8 cellular contexts compared by ENCODE assay signal in genomic region chr11:11841605-11842425, GRCh38. TPM values are rescaled to one million over a fixed set of nuclear protein-coding genes. Genes with fewer than 3 reads are reported as not detected.
DNase-seq lines count a peak whose midpoint lies in the region; ATAC-seq, FAIRE-seq and TF ChIP-seq lines count a peak whose summit lies in the region.

TSS of gene USP47 (plus strand) at chr11:11841972. CDS start at chr11:11842186, 214 bp downstream.

- BruUV-seq in endothelial cell of umbilical vein (replicated peaks; lab: Mats Ljungman, UMichigan), result no TSS peak

- H3K4me1 ChIP-seq in HUES48 (ENCODE audit: control insufficient read depth, insufficient read depth, low read length) (peaks cover 38% of the 10 kb centered on the region), NT2/D1 (ENCODE audit: insufficient read depth, insufficient read length) (no peaks in the 10 kb centered on the region), endothelial cell of umbilical vein (ENCODE audit: control insufficient read depth, extremely low read depth, insufficient read depth, low read length) (peaks cover 22% of the 10 kb centered on the region)

- peak; percentile 97 for TF ChIP-seq POLR2A in endothelial cell of umbilical vein (IDR thresholded peaks at IDR 0.05; ENCODE audit: low read depth, low read length)

- no peaks in the 10 kb centered on the region for H3K9me3 ChIP-seq in HUES48 (ENCODE audit: control insufficient read depth, insufficient read depth, low read length)
- no peaks in the 10 kb centered on the region for H3K9me3 ChIP-seq in NT2/D1 (ENCODE audit: insufficient read depth, low read length)
- H3K9me3 ChIP-seq in endothelial cell of umbilical vein (replicated peaks; ENCODE audit: control insufficient read depth, insufficient read depth, low read length), result no peaks in the 10 kb centered on the region

- intact Hi-C loops in endothelial cell of umbilical vein (cut with micrococcal nuclease), result loop anchor here (1.0 to 5.0 kb wide), 6 partner anchors 19 to 910 kb away; no protein-coding TSS in a partner anchor

- DNase-seq in DMS 273 (lab: John Stamatoyannopoulos, UW; ENCODE audit: unreplicated experiment) (peak; percentile 91), NT2/D1 (ENCODE audit: low read depth, low spot score) (peak; percentile 73), endothelial cell of umbilical vein (ENCODE audit: low read depth, low spot score) (peak; percentile 87), midbrain (lab: John Stamatoyannopoulos, UW) (peak; percentile 87)
- peak; percentile 90 for DNase-seq in activated CD8-positive, alpha-beta memory T cell treated with anti-CD3 and anti-CD28 coated beads, Interleukin-2, amount 50 U/mL, for 1 hour (ENCODE audit: extremely low read depth)
- DNase-seq in stimulated activated CD8-positive, alpha-beta memory T cell treated with anti-CD3 and anti-CD28 coated beads, Interleukin-2, amount 100 ng/mL, for 1 hour (ENCODE audit: low read depth in 2 of 2), result peak; percentile 90 to 92

- H3K9ac ChIP-seq in HUES48 (ENCODE audit: low read depth, low read length), result peak within 1 kb of the TSS; percentile 89
- peak within 1 kb of the TSS; percentile 90 for H3K9ac ChIP-seq in NT2/D1 (ENCODE audit: insufficient read length, low read depth)
- peak within 1 kb of the TSS; percentile 96 for H3K9ac ChIP-seq in endothelial cell of umbilical vein (replicated peaks; ENCODE audit: extremely low read depth, insufficient read depth, low read length)

- H3K36me3 ChIP-seq in HUES48 (ENCODE audit: control insufficient read depth, insufficient read depth, low read length), result no peaks in the 10 kb centered on the region
- H3K36me3 ChIP-seq in NT2/D1 (ENCODE audit: insufficient read depth, insufficient read length, low read length), result no peaks in the 10 kb centered on the region
- no peaks in the 10 kb centered on the region for H3K36me3 ChIP-seq in endothelial cell of umbilical vein (ENCODE audit: control insufficient read depth in 2 of 2, extremely low read depth in 1 of 2, insufficient read depth in 2 of 2, low read length in 2 of 2)

- H3K79me2 ChIP-seq in endothelial cell of umbilical vein (ENCODE audit: control insufficient read depth, insufficient read depth, low read length), result peaks cover 49% of the 10 kb centered on the region

- peak; percentile 44 to 55 for TF ChIP-seq CTCF in endothelial cell of umbilical vein (IDR thresholded peaks at IDR 0.05; ENCODE audit: extremely low read depth in 1 of 2, insufficient read depth in 1 of 2, low read depth in 1 of 2, low read length in 2 of 2)

- ATAC-seq in GM21423 (IDR thresholded peaks at IDR 0.05; ENCODE audit: unreplicated experiment), result peak; percentile 71

- CTCF ChIA-PET in endothelial cell of umbilical vein (lab: Charles Lee), result interaction anchor here (0.6 to 3.0 kb wide), 9 partner anchors 9 to 560 kb away, joined by 3 to 11 read pairs (median 3); no protein-coding TSS in a partner anchor

- POLR2A ChIA-PET in endothelial cell of umbilical vein (lab: Charles Lee), result interaction anchor here (0.6 to 1.8 kb wide), 3 partner anchors 83 to 1517 kb away, joined by 4 read pairs; partner anchors contain the start of gene EIF4G2

- dilution Hi-C loops in endothelial cell of umbilical vein (cut with MboI; ENCODE audit: extremely low pct_ligation_motif_present, low sequenced_read_pairs), result no loop called here

- H3K27ac ChIP-seq in HUES48 (ENCODE audit: low read depth, low read length), result peak within 1 kb of the TSS; percentile 96
- peak within 1 kb of the TSS; percentile 95 for H3K27ac ChIP-seq in endothelial cell of umbilical vein (ENCODE audit: insufficient read depth, low read depth, low read length)

- peak within 1 kb of the TSS; percentile 88 for H2AFZ ChIP-seq in endothelial cell of umbilical vein (ENCODE audit: low read depth, low read length)

- FAIRE-seq in endothelial cell of umbilical vein (lab: Jason Lieb, UNC), result peak; percentile 44

- no peaks in the 10 kb centered on the region for H4K20me1 ChIP-seq in endothelial cell of umbilical vein (replicated peaks; ENCODE audit: control insufficient read depth, extremely low read depth, insufficient read depth, low read length)

- no peaks in the 10 kb centered on the region for H3K9me1 ChIP-seq in endothelial cell of umbilical vein (replicated peaks; ENCODE audit: control insufficient read depth, extremely low read depth, insufficient read depth, low read length)

- peak within 1 kb of the TSS; percentile 95 for H3K4me2 ChIP-seq in endothelial cell of umbilical vein (ENCODE audit: insufficient read depth, low read length)

- H3K4me3 ChIP-seq in HUES48 (ENCODE audit: low read depth, low read length), result peak within 1 kb of the TSS; percentile 96
- peak within 1 kb of the TSS; percentile 81 for H3K4me3 ChIP-seq in NT2/D1 (ENCODE audit: insufficient read length, low read depth)
- peak within 1 kb of the TSS; percentile 81 to 97 (median 86) for H3K4me3 ChIP-seq in endothelial cell of umbilical vein (replicated peaks in 1 of 3; ENCODE audit: insufficient read depth in 1 of 3, low read depth in 1 of 3, low read length in 3 of 3)

- H3K27me3 ChIP-seq in HUES48 (ENCODE audit: control insufficient read depth, insufficient read depth, low read length) (no peaks in the 10 kb centered on the region), NT2/D1 (ENCODE audit: insufficient read depth, insufficient read length) (no peaks in the 10 kb centered on the region), endothelial cell of umbilical vein (ENCODE audit: control insufficient read depth in 2 of 2, insufficient read depth in 2 of 2, low read length in 2 of 2) (no peaks in the 10 kb centered on the region)

TF ChIP-seq in endothelial cell of umbilical vein, 7 proteins besides CTCF, POLR2A, EP300 and RAD21:
- TF ChIP-seq POLR2AphosphoS5 (IDR thresholded peaks at IDR 0.05; ENCODE audit: insufficient read depth, low read depth, low read length), result peak; percentile 91
- TF ChIP-seq, protein P1, sequence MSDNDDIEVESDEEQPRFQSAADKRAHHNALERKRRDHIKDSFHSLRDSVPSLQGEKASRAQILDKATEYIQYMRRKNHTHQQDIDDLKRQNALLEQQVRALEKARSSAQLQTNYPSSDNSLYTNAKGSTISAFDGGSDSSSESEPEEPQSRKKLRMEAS (IDR thresholded peaks at IDR 0.05; ENCODE audit: insufficient read depth, insufficient read length), result no peak
- TF ChIP-seq MYC (IDR thresholded peaks at IDR 0.05; ENCODE audit: low read depth, low read length), result no peak
- no peak for TF ChIP-seq JUN (IDR thresholded peaks at IDR 0.05; ENCODE audit: borderline replicate concordance, insufficient read depth, insufficient read length, low read depth)
- TF ChIP-seq EZH2 (IDR thresholded peaks at IDR 0.05; ENCODE audit: borderline replicate concordance, low read depth, low read length, severe bottlenecking), result peak; percentile 34
- no peak for TF ChIP-seq GATA2 (IDR thresholded peaks at IDR 0.05; ENCODE audit: insufficient read depth, insufficient read length, low read depth, low read length)
- TF ChIP-seq FOS (IDR thresholded peaks at IDR 0.05; ENCODE audit: borderline replicate concordance, insufficient read depth, low read length), result no peak

RNA-seq across cellular contexts. Expression of gene USP47, which starts in this region (rescaled TPM):
- total RNA-seq in endothelial cell of umbilical vein, result 38.0 and 41.5 TPM in 2 replicates
- 5.2 and 7.8 TPM in 2 replicates for polyA plus RNA-seq in endothelial cell of umbilical vein
- polyA plus RNA-seq in endothelial cell of umbilical vein (2011; cell fraction: cytosol; rRNA removed), result 10.5 and 11.2 TPM in 2 replicates
- 43.5 and 47.1 TPM in 2 replicates for polyA plus RNA-seq in endothelial cell of umbilical vein (2011; cell fraction: nucleus; rRNA removed)
- polyA plus RNA-seq in endothelial cell of umbilical vein (2012), result 31.4 and 38.9 TPM in 2 replicates
- polyA minus RNA-seq in endothelial cell of umbilical vein, result 29.7 and 31.1 TPM in 2 replicates
- polyA minus RNA-seq in endothelial cell of umbilical vein (2011; cell fraction: cytosol; rRNA and poly(A)+ RNA removed), result 21.7 TPM
- polyA minus RNA-seq in endothelial cell of umbilical vein (2011; cell fraction: nucleus; rRNA and poly(A)+ RNA removed), result 90.8 and 92.6 TPM in 2 replicates

Comparison
In these comparisons a context has a peak if more than half of its experiments do, and no peak if none do; other contexts are left out.
1. Peak in every context shown above with its lines: DNase-seq, ATAC-seq, H3K4me3 ChIP-seq and H3K27ac ChIP-seq.